Comparison of ENCODE assay signal across 21 cellular contexts in genomic region chr7:143171697-143172096, GRCh38. TPM values are rescaled to one million over a fixed set of nuclear protein-coding genes. Genes with fewer than 3 reads are reported as not detected.
DNase-seq lines count a peak whose midpoint lies in the region; ATAC-seq and TF ChIP-seq lines count a peak whose summit lies in the region.
"Had no signal": no experiment of that assay in that cellular context is flagged by ENCODE, and none has a peak within 500 bp of the region (broad histone marks: within the 10 kb centered on the region; RNA-seq: fewer than 3 reads in every experiment).

No MANE protein-coding gene starts in this region.

- H3K36me3 ChIP-seq in psoas muscle (ENCODE audit: insufficient read depth in 1 of 2, low read depth in 1 of 2), result no peaks in the 10 kb centered on the region
- H3K36me3 ChIP-seq: BE2C had no signal

- ATAC-seq in HG03354 (IDR thresholded peaks at IDR 0.05; ENCODE audit: poor library complexity, severe bottlenecking, unreplicated experiment), result peak; percentile 58
- peak; percentile 39 for ATAC-seq in esophagus mucosa
- ATAC-seq in psoas muscle, result no peak
- ATAC-seq in HG03571 (IDR thresholded peaks at IDR 0.05; ENCODE audit: unreplicated experiment), result no peak
- no peak for ATAC-seq in GM18909 (IDR thresholded peaks at IDR 0.05; ENCODE audit: poor library complexity, unreplicated experiment)
- ATAC-seq: Right ventricle myocardium inferior; stimulated activated naive CD8-positive, alpha-beta T cell treated with anti-CD3 and anti-CD28 coated beads, Interleukin-15, amount 100 ng/mL, for 72 hours; T-cell had no signal

- TF ChIP-seq CTCF in psoas muscle (IDR thresholded peaks at IDR 0.05), result no peak

- intact Hi-C loops in psoas muscle (cut with DNase I), result no loop called here

- H3K27me3 ChIP-seq in psoas muscle (ENCODE audit: insufficient read depth in 3 of 3, low read length in 2 of 3), result no peaks in the 10 kb centered on the region
- H3K27me3 ChIP-seq: BE2C had no signal

- peaks cover 3% of the 10 kb centered on the region for H3K4me1 ChIP-seq in psoas muscle
- H3K4me1 ChIP-seq: BE2C had no signal

- H3K9me3 ChIP-seq in psoas muscle, result peaks cover under 1% of the 10 kb centered on the region
- H3K9me3 ChIP-seq: BE2C had no signal

- H3K4me3 ChIP-seq in psoas muscle, result peak overlapping the region; percentile 51

- DNase-seq in NCI-H2029 (lab: John Stamatoyannopoulos, UW) (peak; percentile 26), psoas muscle (no peak), 8988T (no peak), NCI-H1105 (lab: John Stamatoyannopoulos, UW) (no peak)
- DNase-seq: activated CD4-positive, alpha-beta T cell treated with anti-CD3 and anti-CD28 coated beads, Interleukin-2, amount 10 ng/mL, durations not matched to agents 7 days and 5 days; activated effector memory CD4-positive, alpha-beta T cell treated with Interleukin-2 at 50 U/mL for 16 hours; BE2C; dermis blood vessel endothelial cell; left ventricle myocardium superior; stimulated activated naive CD8-positive, alpha-beta T cell treated with anti-CD3 and anti-CD28 coated beads, Interleukin-15, amount 100 ng/mL, for 72 hours; T-cell had no signal

- no peak overlapping the region for H3K27ac ChIP-seq in psoas muscle

RNA-seq across cellular contexts. Expression of gene TAS2R39, which starts 11.5 kb away (rescaled TPM):
- total RNA-seq in esophagus mucosa (not detected), psoas muscle (not detected)
- under 1 TPM in 1 of 3 donors, not detected in 2; 0.10 TPM for polyA plus RNA-seq in psoas muscle
- total RNA-seq: activated CD4-positive, alpha-beta T cell treated with anti-CD3 and anti-CD28 coated beads, Interleukin-2, amount 10 ng/mL, durations not matched to agents 7 days and 5 days; dermis blood vessel endothelial cell; G401; H4; left ventricle myocardium superior; mucosa of gallbladder; NCI-H460; Right ventricle myocardium inferior; T-cell had no signal
- polyA plus RNA-seq: adipose tissue had no signal

RNA-seq across cellular contexts. Expression of gene PIP, which starts 39.8 kb away (rescaled TPM):
- total RNA-seq in esophagus mucosa, result 0.56 TPM
- not detected for total RNA-seq in psoas muscle
- under 1 TPM in 1 of 3 donors, not detected in 2; 0.18 TPM for polyA plus RNA-seq in psoas muscle
- total RNA-seq: activated CD4-positive, alpha-beta T cell treated with anti-CD3 and anti-CD28 coated beads, Interleukin-2, amount 10 ng/mL, durations not matched to agents 7 days and 5 days; dermis blood vessel endothelial cell; G401; H4; left ventricle myocardium superior; mucosa of gallbladder; NCI-H460; Right ventricle myocardium inferior; T-cell had no signal
- polyA plus RNA-seq: adipose tissue had no signal

RNA-seq across cellular contexts. Expression of gene TAS2R40, which starts 50.1 kb away (rescaled TPM):
- total RNA-seq in esophagus mucosa (not detected), psoas muscle (not detected)
- polyA plus RNA-seq in psoas muscle, result not detected
- total RNA-seq: activated CD4-positive, alpha-beta T cell treated with anti-CD3 and anti-CD28 coated beads, Interleukin-2, amount 10 ng/mL, durations not matched to agents 7 days and 5 days; dermis blood vessel endothelial cell; G401; H4; left ventricle myocardium superior; mucosa of gallbladder; NCI-H460; Right ventricle myocardium inferior; T-cell had no signal
- polyA plus RNA-seq: adipose tissue had no signal

Comparison
In these comparisons a context has a peak if more than half of its experiments do, and no peak if none do; other contexts are left out.
1. ATAC-seq: peak in HG03354 (single experiment) and esophagus mucosa (single experiment); none in psoas muscle (0 of 4), HG03571 (single experiment) and GM18909 (single experiment).